10 cellular contexts compared by ENCODE assay signal in the genomic region with DNA sequence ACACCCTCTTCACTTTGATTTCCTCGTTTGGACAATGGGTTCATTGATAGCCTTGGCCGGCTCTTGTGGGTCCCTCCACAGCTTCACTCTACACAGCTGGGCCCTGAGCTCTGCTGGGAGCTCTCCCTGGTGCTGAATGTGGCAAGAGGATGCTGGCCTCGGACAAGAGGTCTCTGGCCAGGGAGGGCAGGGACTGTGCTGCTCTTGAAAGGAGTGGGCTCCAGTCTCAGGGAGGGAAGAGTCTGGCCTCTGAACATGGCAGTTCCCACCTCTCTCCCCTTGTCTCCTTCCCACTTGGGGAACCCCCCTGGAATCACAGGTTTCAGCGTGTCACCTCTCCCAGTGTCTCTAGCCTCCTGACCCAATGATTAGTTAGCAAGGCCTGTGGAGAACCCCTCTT. TPM values are rescaled to one million over a fixed set of nuclear protein-coding genes. Genes with fewer than 3 reads are reported as not detected.
DNase-seq lines count a peak whose midpoint lies in the region; ATAC-seq and TF ChIP-seq lines count a peak whose summit lies in the region.
"Had no signal": no experiment of that assay in that cellular context is flagged by ENCODE, and none has a peak within 500 bp of the region (broad histone marks: within the 10 kb centered on the region; RNA-seq: fewer than 3 reads in every experiment).

No MANE protein-coding gene starts in this region.

- H3K4me3 ChIP-seq in astrocyte of the cerebellum (ENCODE audit: low read depth, low read length), result no peak overlapping the region
- H3K4me3 ChIP-seq in testis, result no peak overlapping the region

- ATAC-seq in HG02763 (IDR thresholded peaks at IDR 0.05; ENCODE audit: unreplicated experiment), result no peak
- ATAC-seq in GM21390 (IDR thresholded peaks at IDR 0.05; ENCODE audit: unreplicated experiment), result no peak
- ATAC-seq in GM21423 (IDR thresholded peaks at IDR 0.05; ENCODE audit: unreplicated experiment), result no peak

- H3K36me3 ChIP-seq in testis (ENCODE audit: low read depth, missing control alignments), result no peaks in the 10 kb centered on the region

- intact Hi-C loops in testis (cut with DNase I; ENCODE audit: low total_unique reads), result no loop called here

- DNase-seq in GM04503 (ENCODE audit: low read depth), result peak; percentile 21
- peak; percentile 72 for DNase-seq in M059J (ENCODE audit: low read depth)
- peak; percentile 74 for DNase-seq in astrocyte of the cerebellum (ENCODE audit: low read depth)
- peak; percentile 75 for DNase-seq in iris pigment epithelial cell (ENCODE audit: low read depth)
- DNase-seq in testis, result peak; percentile 76

- no peaks in the 10 kb centered on the region for H3K9me3 ChIP-seq in testis

- TF ChIP-seq CTCF in astrocyte of the cerebellum (IDR thresholded peaks at IDR 0.05; ENCODE audit: low read depth, low read length, missing control alignments) (no peak), testis (IDR thresholded peaks at IDR 0.05) (no peak)

- WGBS in testis, 2 donors, result 34 to 67% methylated on average over 1 to 4 of the region's 4 CpGs

- in situ Hi-C loops in astrocyte of the cerebellum (cut with HindIII; ENCODE audit: low sequenced_read_pairs), result no loop called here

- H3K27ac ChIP-seq in testis, result no peak overlapping the region
- H3K27ac ChIP-seq: epithelial cell of prostate, KMS-11 had no signal

- no peaks in the 10 kb centered on the region for H3K4me1 ChIP-seq in testis

- TF ChIP-seq POLR2A in testis (IDR thresholded peaks at IDR 0.05), result no peak

- H3K27me3 ChIP-seq in testis, result peaks cover 4% of the 10 kb centered on the region

RNA-seq across cellular contexts. Expression of a gene that starts 3.0 kb away (rescaled TPM):
- 0.52 and 1.7 TPM in 2 replicates for total RNA-seq in M059J (2014; rRNA removed; shearing (Covaris generic))
- 1 to 10 TPM in 1 of 2 donors, under 1 TPM in 1; 0.79 to 1.6 TPM for total RNA-seq in testis
- polyA plus RNA-seq in testis (ENCODE audit: insufficient read depth, low read depth, low replicate concordance), result 1.6 TPM

RNA-seq across cellular contexts. Expression of a gene that starts 50.0 kb away (rescaled TPM):
- 19.4 and 27.5 TPM in 2 replicates for total RNA-seq in M059J (2014; rRNA removed; shearing (Covaris generic))
- 10 to 100 TPM; 16.7 to 23.4 TPM for total RNA-seq in testis
- polyA plus RNA-seq in testis (ENCODE audit: insufficient read depth, low read depth, low replicate concordance), result 19.6 TPM

RNA-seq across cellular contexts. Expression of a gene that starts 50.4 kb away (rescaled TPM):
- total RNA-seq in M059J (2014; rRNA removed; shearing (Covaris generic)), result 126 and 140 TPM in 2 replicates
- total RNA-seq in testis, result 100 to 1,000 TPM in 1 of 2 donors, 10 to 100 TPM in 1; 91.3 to 122 TPM
- 211 TPM for polyA plus RNA-seq in testis (ENCODE audit: insufficient read depth, low read depth, low replicate concordance)

Comparison
In these comparisons a context has a peak if more than half of its experiments do, and no peak if none do; other contexts are left out.
1. DNase-seq: peak in every context shown above with its lines; median percentile 76 in testis; 75 in iris pigment epithelial cell; 74 in astrocyte of the cerebellum; 72 in M059J; 21 in GM04503.